Comparison of ENCODE assay signal across 34 cellular contexts in genomic region chrX:526295-527224, GRCh38.
A peak's percentile ranks its signal among the peaks of the same experiment; 100 is the strongest.
DNase-seq lines count a peak whose midpoint lies in the region; ATAC-seq and TF ChIP-seq lines count a peak whose summit lies in the region.
"Had no signal": no experiment of that assay in that cellular context is flagged by ENCODE, and none has a peak within 500 bp of the region (broad histone marks: within the 10 kb centered on the region; RNA-seq: fewer than 3 reads in every experiment).

No MANE protein-coding gene starts in this region.

- no TSS peak for BruUV-seq in PC-3 (replicated peaks; lab: Mats Ljungman, UMichigan)

- H3K27ac Mint-ChIP-seq in activated CD4-positive, alpha-beta memory T cell treated with anti-CD3 and anti-CD28 coated beads for 36 hours = no peak overlapping the region
- H3K27ac Mint-ChIP-seq in activated CD4-positive, alpha-beta memory T cell treated with anti-CD3 and anti-CD28 coated beads, Interleukin-2, amount 10 ng/mL, durations not matched to agents 7 days and 5 days = no peak overlapping the region
- no peak overlapping the region for H3K27ac Mint-ChIP-seq in endothelial cell (ENCODE audit: unreplicated experiment)
- H3K27ac Mint-ChIP-seq: activated CD8-positive, alpha-beta memory T cell treated with anti-CD3 and anti-CD28 coated beads, Interleukin-2, amount 10 ng/mL, durations not matched to agents 7 days and 5 days; activated naive CD4-positive, alpha-beta T cell treated with anti-CD3 and anti-CD28 coated beads for 36 hours; H9; T-helper 1 cell treated with Interleukin-12 subunit alpha and Interleukin-12 subunit beta and Interleukin-4 antibody, amounts not matched to agents 30 μg/mL and 1 μg/mL, for 36 hours had no signal

- no peak overlapping the region for H3K4me3 Mint-ChIP-seq in activated CD4-positive, alpha-beta memory T cell treated with anti-CD3 and anti-CD28 coated beads for 36 hours
- no peak overlapping the region for H3K4me3 Mint-ChIP-seq in activated CD4-positive, alpha-beta memory T cell treated with anti-CD3 and anti-CD28 coated beads, Interleukin-2, amount 10 ng/mL, durations not matched to agents 7 days and 5 days
- H3K4me3 Mint-ChIP-seq in endothelial cell (ENCODE audit: unreplicated experiment) = peak overlapping the region; percentile 62
- H3K4me3 Mint-ChIP-seq: activated CD8-positive, alpha-beta memory T cell treated with anti-CD3 and anti-CD28 coated beads, Interleukin-2, amount 10 ng/mL, durations not matched to agents 7 days and 5 days; activated naive CD4-positive, alpha-beta T cell treated with anti-CD3 and anti-CD28 coated beads for 36 hours; H9; T-helper 1 cell treated with Interleukin-12 subunit alpha and Interleukin-12 subunit beta and Interleukin-4 antibody, amounts not matched to agents 30 μg/mL and 1 μg/mL, for 36 hours had no signal

- H3K4me3 ChIP-seq in PC-3 (ENCODE audit: low read length) = no peak overlapping the region
- H3K4me3 ChIP-seq: breast epithelium, psoas muscle, SK-N-MC, thoracic aorta, vagina had no signal

- no peak overlapping the region for H3K4me2 ChIP-seq in PC-3 (ENCODE audit: low read length)

- H3K36me3 ChIP-seq in PC-3 (ENCODE audit: low read depth, low read length) = no peaks in the 10 kb centered on the region
- H3K36me3 ChIP-seq: breast epithelium, neutrophil, thoracic aorta, vagina had no signal

- intact Hi-C loops in activated CD4-positive, alpha-beta memory T cell treated with anti-CD3 and anti-CD28 coated beads for 36 hours (cut with micrococcal nuclease) = no loop called here
- intact Hi-C loops in PC-3 (cut with micrococcal nuclease) = no loop called here

- DNase-seq in activated CD4-positive, alpha-beta memory T cell treated with anti-CD3 and anti-CD28 coated beads for 36 hours = peak; percentile 9
- DNase-seq in activated CD4-positive, alpha-beta memory T cell treated with anti-CD3 and anti-CD28 coated beads, Interleukin-2, amount 10 ng/mL, durations not matched to agents 7 days and 5 days = no peak
- DNase-seq in PC-3 (peak; percentile 8), endothelial cell (ENCODE audit: low spot score) (no peak), retina (peak; percentile 50), pons (ENCODE audit: low spot score) (no peak)
- no peak for DNase-seq in stimulated activated CD4-positive, alpha-beta T cell treated with anti-CD3 and anti-CD28 coated beads, Interleukin-4, amount 100 ng/mL, for 4 hours
- DNase-seq: activated CD4-positive, alpha-beta T cell treated with anti-CD3 and anti-CD28 coated beads for 1 hour; activated CD8-positive, alpha-beta memory T cell treated with anti-CD3 and anti-CD28 coated beads, Interleukin-2, amount 10 ng/mL, durations not matched to agents 7 days and 5 days; activated naive CD4-positive, alpha-beta T cell treated with anti-CD3 and anti-CD28 coated beads for 36 hours; activated T-cell treated with anti-CD3 and anti-CD28 coated beads, Interleukin-2, amount 50 U/mL, for 48 hours; AML-193; amygdala; DMS53; effector CD8-positive, alpha-beta T cell; erythroblast; GDM1; H9; head of caudate nucleus; kidney glomerular epithelial cell; NCI-H1105; NCI-H2029; NCI-H2227 treated with DMSO at 0.1 percent for 48 hours; NCI-H774; psoas muscle; stimulated activated CD4-positive, alpha-beta T cell treated with anti-CD3 and anti-CD28 coated beads, Interleukin-15, amount 100 ng/mL, for 24 hours; stimulated activated naive CD4-positive, alpha-beta T cell treated with Interleukin-2 at 50 U/mL for 16 hours had no signal

- no peaks in the 10 kb centered on the region for H3K4me1 Mint-ChIP-seq in activated CD4-positive, alpha-beta memory T cell treated with anti-CD3 and anti-CD28 coated beads for 36 hours (ENCODE audit: low read depth)
- no peaks in the 10 kb centered on the region for H3K4me1 Mint-ChIP-seq in activated CD4-positive, alpha-beta memory T cell treated with anti-CD3 and anti-CD28 coated beads, Interleukin-2, amount 10 ng/mL, durations not matched to agents 7 days and 5 days
- H3K4me1 Mint-ChIP-seq in endothelial cell (ENCODE audit: unreplicated experiment) = no peaks in the 10 kb centered on the region
- H3K4me1 Mint-ChIP-seq: activated CD8-positive, alpha-beta memory T cell treated with anti-CD3 and anti-CD28 coated beads, Interleukin-2, amount 10 ng/mL, durations not matched to agents 7 days and 5 days had no signal

- no peaks in the 10 kb centered on the region for H3K36me3 Mint-ChIP-seq in activated CD4-positive, alpha-beta memory T cell treated with anti-CD3 and anti-CD28 coated beads for 36 hours
- H3K36me3 Mint-ChIP-seq in activated CD4-positive, alpha-beta memory T cell treated with anti-CD3 and anti-CD28 coated beads, Interleukin-2, amount 10 ng/mL, durations not matched to agents 7 days and 5 days (ENCODE audit: low read depth) = peaks cover 4% of the 10 kb centered on the region
- peaks cover 32% of the 10 kb centered on the region for H3K36me3 Mint-ChIP-seq in endothelial cell (ENCODE audit: low read depth, unreplicated experiment)
- H3K36me3 Mint-ChIP-seq: activated CD8-positive, alpha-beta memory T cell treated with anti-CD3 and anti-CD28 coated beads, Interleukin-2, amount 10 ng/mL, durations not matched to agents 7 days and 5 days had no signal

- H3K9ac ChIP-seq in PC-3 (ENCODE audit: low read length) = no peak overlapping the region

- H3K27me3 ChIP-seq in PC-3 (ENCODE audit: low read length) = no peaks in the 10 kb centered on the region
- H3K27me3 ChIP-seq: neutrophil, vagina had no signal

- no peaks in the 10 kb centered on the region for H3K79me2 ChIP-seq in PC-3 (ENCODE audit: low read length)

- H3K27me3 Mint-ChIP-seq in activated CD4-positive, alpha-beta memory T cell treated with anti-CD3 and anti-CD28 coated beads for 36 hours = no peaks in the 10 kb centered on the region
- H3K27me3 Mint-ChIP-seq in activated CD4-positive, alpha-beta memory T cell treated with anti-CD3 and anti-CD28 coated beads, Interleukin-2, amount 10 ng/mL, durations not matched to agents 7 days and 5 days = no peaks in the 10 kb centered on the region
- H3K27me3 Mint-ChIP-seq in endothelial cell (ENCODE audit: unreplicated experiment) = peaks cover 17% of the 10 kb centered on the region
- H3K27me3 Mint-ChIP-seq: activated CD8-positive, alpha-beta memory T cell treated with anti-CD3 and anti-CD28 coated beads, Interleukin-2, amount 10 ng/mL, durations not matched to agents 7 days and 5 days had no signal

- no peaks in the 10 kb centered on the region for H4K20me1 ChIP-seq in PC-3 (ENCODE audit: low read length)

- ATAC-seq in PC-3 (no peak), GM18502 (IDR thresholded peaks at IDR 0.05; ENCODE audit: poor library complexity, unreplicated experiment) (no peak)
- ATAC-seq: activated CD8-positive, alpha-beta memory T cell treated with anti-CD3 and anti-CD28 coated beads, Interleukin-2, amount 10 ng/mL, durations not matched to agents 7 days and 5 days; psoas muscle had no signal

- H3K27ac ChIP-seq in PC-3 (ENCODE audit: low read length) = no peak overlapping the region
- H3K27ac ChIP-seq: breast epithelium, neutrophil, psoas muscle, SK-N-MC, thoracic aorta, vagina had no signal

- H3K9me3 ChIP-seq in PC-3 (ENCODE audit: low read length) = no peaks in the 10 kb centered on the region
- H3K9me3 ChIP-seq: psoas muscle, thoracic aorta, vagina had no signal

- no peaks in the 10 kb centered on the region for H3F3A ChIP-seq in PC-3 (ENCODE audit: low read length, unreplicated experiment)

- H3K4me1 ChIP-seq in PC-3 (ENCODE audit: insufficient read depth, low read length) = no peaks in the 10 kb centered on the region
- H3K4me1 ChIP-seq: breast epithelium, psoas muscle, vagina had no signal

- CTCF ChIA-PET in activated CD4-positive, alpha-beta memory T cell treated with anti-CD3 and anti-CD28 coated beads for 36 hours (lab: Charles Lee) = no interaction called here
- CTCF ChIA-PET in activated CD4-positive, alpha-beta memory T cell treated with anti-CD3 and anti-CD28 coated beads, Interleukin-2, amount 10 ng/mL, durations not matched to agents 7 days and 5 days (lab: Charles Lee) = no interaction called here
- CTCF ChIA-PET in PC-3 (lab: Charles Lee) = no interaction called here

- H3K9me3 Mint-ChIP-seq in activated CD4-positive, alpha-beta memory T cell treated with anti-CD3 and anti-CD28 coated beads for 36 hours = peaks cover 33% of the 10 kb centered on the region
- H3K9me3 Mint-ChIP-seq in activated CD4-positive, alpha-beta memory T cell treated with anti-CD3 and anti-CD28 coated beads, Interleukin-2, amount 10 ng/mL, durations not matched to agents 7 days and 5 days = peaks cover 43% of the 10 kb centered on the region
- H3K9me3 Mint-ChIP-seq in endothelial cell (ENCODE audit: unreplicated experiment) = peaks cover 58% of the 10 kb centered on the region

- POLR2A ChIA-PET in activated CD4-positive, alpha-beta memory T cell treated with anti-CD3 and anti-CD28 coated beads for 36 hours (lab: Charles Lee) = no interaction called here
- POLR2A ChIA-PET in activated CD4-positive, alpha-beta memory T cell treated with anti-CD3 and anti-CD28 coated beads, Interleukin-2, amount 10 ng/mL, durations not matched to agents 7 days and 5 days (lab: Charles Lee) = no interaction called here
- POLR2A ChIA-PET in PC-3 (lab: Charles Lee; ENCODE audit: unreplicated experiment) = no interaction called here

- no peak overlapping the region for H2AFZ ChIP-seq in PC-3 (ENCODE audit: low read length)

- TF ChIP-seq CTCF in PC-3 (conservative IDR thresholded peaks at IDR 0.05; ENCODE audit: low read depth, low read length) (no peak), endothelial cell (IDR thresholded peaks at IDR 0.05; ENCODE audit: unreplicated experiment) (no peak)

- H3K9me2 ChIP-seq in PC-3 (replicated peaks; ENCODE audit: low read length) = no peaks in the 10 kb centered on the region

Comparison
In these comparisons a context has a peak if more than half of its experiments do, and no peak if none do; other contexts are left out.
1. DNase-seq: peak in activated CD4-positive, alpha-beta memory T cell treated with anti-CD3 and anti-CD28 coated beads for 36 hours (single experiment), PC-3 (single experiment) and retina (single experiment); none in activated CD4-positive, alpha-beta memory T cell treated with anti-CD3 and anti-CD28 coated beads, Interleukin-2, amount 10 ng/mL, durations not matched to agents 7 days and 5 days (single experiment), endothelial cell (single experiment), pons (single experiment) and stimulated activated CD4-positive, alpha-beta T cell treated with anti-CD3 and anti-CD28 coated beads, Interleukin-4, amount 100 ng/mL, for 4 hours (0 of 2).